In the genomic region with DNA sequence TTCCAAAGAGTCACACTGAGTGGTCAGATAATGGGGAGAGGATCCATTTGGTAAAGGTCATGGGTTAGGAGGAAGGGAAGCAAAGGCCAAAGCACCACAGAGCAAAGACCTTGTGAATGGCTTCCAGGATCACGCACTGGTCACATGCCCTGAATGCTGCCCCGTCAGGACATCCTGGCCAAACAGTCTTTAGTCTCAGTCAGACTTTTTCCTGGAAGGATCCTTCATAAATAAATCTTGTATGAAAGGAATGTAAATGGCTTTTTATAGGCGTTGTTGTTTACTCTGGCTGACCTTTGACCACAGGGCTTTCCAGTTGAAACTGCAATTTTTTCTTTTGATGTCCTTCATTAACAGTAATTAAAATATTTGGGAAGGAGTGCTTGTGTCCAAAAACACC, we compare ENCODE assay signal across 1 cellular context.
TF ChIP-seq lines count a peak whose summit lies in the region.

No MANE protein-coding gene starts in this region.

TF ChIP-seq in GM23338, 12 proteins besides CTCF, POLR2A, EP300 and RAD21 (continued from another document):
- TF ChIP-seq, protein P1, sequence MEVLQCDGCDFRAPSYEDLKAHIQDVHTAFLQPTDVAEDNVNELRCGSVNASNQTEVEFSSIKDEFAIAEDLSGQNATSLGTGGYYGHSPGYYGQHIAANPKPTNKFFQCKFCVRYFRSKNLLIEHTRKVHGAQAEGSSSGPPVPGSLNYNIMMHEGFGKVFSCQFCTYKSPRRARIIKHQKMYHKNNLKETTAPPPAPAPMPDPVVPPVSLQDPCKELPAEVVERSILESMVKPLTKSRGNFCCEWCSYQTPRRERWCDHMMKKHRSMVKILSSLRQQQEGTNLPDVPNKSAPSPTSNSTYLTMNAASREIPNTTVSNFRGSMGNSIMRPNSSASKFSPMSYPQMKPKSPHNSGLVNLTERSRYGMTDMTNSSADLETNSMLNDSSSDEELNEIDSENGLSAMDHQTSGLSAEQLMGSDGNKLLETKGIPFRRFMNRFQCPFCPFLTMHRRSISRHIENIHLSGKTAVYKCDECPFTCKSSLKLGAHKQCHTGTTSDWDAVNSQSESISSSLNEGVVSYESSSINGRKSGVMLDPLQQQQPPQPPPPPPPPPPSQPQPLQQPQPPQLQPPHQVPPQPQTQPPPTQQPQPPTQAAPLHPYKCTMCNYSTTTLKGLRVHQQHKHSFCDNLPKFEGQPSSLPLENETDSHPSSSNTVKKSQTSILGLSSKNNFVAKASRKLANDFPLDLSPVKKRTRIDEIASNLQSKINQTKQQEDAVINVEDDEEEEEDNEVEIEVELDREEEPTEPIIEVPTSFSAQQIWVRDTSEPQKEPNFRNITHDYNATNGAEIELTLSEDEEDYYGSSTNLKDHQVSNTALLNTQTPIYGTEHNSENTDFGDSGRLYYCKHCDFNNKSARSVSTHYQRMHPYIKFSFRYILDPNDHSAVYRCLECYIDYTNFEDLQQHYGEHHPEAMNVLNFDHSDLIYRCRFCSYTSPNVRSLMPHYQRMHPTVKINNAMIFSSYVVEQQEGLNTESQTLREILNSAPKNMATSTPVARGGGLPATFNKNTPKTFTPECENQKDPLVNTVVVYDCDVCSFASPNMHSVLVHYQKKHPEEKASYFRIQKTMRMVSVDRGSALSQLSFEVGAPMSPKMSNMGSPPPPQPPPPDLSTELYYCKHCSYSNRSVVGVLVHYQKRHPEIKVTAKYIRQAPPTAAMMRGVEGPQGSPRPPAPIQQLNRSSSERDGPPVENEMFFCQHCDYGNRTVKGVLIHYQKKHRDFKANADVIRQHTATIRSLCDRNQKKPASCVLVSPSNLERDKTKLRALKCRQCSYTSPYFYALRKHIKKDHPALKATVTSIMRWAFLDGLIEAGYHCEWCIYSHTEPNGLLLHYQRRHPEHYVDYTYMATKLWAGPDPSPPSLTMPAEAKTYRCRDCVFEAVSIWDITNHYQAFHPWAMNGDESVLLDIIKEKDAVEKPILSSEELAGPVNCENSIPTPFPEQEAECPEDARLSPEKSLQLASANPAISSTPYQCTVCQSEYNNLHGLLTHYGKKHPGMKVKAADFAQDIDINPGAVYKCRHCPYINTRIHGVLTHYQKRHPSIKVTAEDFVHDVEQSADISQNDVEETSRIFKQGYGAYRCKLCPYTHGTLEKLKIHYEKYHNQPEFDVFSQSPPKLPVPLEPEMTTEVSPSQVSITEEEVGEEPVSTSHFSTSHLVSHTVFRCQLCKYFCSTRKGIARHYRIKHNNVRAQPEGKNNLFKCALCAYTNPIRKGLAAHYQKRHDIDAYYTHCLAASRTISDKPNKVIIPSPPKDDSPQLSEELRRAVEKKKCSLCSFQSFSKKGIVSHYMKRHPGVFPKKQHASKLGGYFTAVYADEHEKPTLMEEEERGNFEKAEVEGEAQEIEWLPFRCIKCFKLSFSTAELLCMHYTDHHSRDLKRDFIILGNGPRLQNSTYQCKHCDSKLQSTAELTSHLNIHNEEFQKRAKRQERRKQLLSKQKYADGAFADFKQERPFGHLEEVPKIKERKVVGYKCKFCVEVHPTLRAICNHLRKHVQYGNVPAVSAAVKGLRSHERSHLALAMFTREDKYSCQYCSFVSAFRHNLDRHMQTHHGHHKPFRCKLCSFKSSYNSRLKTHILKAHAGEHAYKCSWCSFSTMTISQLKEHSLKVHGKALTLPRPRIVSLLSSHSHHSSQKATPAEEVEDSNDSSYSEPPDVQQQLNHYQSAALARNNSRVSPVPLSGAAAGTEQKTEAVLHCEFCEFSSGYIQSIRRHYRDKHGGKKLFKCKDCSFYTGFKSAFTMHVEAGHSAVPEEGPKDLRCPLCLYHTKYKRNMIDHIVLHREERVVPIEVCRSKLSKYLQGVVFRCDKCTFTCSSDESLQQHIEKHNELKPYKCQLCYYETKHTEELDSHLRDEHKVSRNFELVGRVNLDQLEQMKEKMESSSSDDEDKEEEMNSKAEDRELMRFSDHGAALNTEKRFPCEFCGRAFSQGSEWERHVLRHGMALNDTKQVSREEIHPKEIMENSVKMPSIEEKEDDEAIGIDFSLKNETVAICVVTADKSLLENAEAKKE (CRISPR knock-in tag; IDR thresholded peaks at IDR 0.05) = no peak
- TF ChIP-seq, protein P2, sequence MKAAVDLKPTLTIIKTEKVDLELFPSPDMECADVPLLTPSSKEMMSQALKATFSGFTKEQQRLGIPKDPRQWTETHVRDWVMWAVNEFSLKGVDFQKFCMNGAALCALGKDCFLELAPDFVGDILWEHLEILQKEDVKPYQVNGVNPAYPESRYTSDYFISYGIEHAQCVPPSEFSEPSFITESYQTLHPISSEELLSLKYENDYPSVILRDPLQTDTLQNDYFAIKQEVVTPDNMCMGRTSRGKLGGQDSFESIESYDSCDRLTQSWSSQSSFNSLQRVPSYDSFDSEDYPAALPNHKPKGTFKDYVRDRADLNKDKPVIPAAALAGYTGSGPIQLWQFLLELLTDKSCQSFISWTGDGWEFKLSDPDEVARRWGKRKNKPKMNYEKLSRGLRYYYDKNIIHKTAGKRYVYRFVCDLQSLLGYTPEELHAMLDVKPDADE (IDR thresholded peaks at IDR 0.05) = no peak
- no peak for TF ChIP-seq NANOG (IDR thresholded peaks at IDR 0.05; ENCODE audit: borderline replicate concordance)
- TF ChIP-seq, protein P3, sequence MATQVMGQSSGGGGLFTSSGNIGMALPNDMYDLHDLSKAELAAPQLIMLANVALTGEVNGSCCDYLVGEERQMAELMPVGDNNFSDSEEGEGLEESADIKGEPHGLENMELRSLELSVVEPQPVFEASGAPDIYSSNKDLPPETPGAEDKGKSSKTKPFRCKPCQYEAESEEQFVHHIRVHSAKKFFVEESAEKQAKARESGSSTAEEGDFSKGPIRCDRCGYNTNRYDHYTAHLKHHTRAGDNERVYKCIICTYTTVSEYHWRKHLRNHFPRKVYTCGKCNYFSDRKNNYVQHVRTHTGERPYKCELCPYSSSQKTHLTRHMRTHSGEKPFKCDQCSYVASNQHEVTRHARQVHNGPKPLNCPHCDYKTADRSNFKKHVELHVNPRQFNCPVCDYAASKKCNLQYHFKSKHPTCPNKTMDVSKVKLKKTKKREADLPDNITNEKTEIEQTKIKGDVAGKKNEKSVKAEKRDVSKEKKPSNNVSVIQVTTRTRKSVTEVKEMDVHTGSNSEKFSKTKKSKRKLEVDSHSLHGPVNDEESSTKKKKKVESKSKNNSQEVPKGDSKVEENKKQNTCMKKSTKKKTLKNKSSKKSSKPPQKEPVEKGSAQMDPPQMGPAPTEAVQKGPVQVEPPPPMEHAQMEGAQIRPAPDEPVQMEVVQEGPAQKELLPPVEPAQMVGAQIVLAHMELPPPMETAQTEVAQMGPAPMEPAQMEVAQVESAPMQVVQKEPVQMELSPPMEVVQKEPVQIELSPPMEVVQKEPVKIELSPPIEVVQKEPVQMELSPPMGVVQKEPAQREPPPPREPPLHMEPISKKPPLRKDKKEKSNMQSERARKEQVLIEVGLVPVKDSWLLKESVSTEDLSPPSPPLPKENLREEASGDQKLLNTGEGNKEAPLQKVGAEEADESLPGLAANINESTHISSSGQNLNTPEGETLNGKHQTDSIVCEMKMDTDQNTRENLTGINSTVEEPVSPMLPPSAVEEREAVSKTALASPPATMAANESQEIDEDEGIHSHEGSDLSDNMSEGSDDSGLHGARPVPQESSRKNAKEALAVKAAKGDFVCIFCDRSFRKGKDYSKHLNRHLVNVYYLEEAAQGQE (IDR thresholded peaks at IDR 0.05; ENCODE audit: unreplicated experiment) = no peak
